ENCODE assay signal across 1 cellular context in the genomic region with DNA sequence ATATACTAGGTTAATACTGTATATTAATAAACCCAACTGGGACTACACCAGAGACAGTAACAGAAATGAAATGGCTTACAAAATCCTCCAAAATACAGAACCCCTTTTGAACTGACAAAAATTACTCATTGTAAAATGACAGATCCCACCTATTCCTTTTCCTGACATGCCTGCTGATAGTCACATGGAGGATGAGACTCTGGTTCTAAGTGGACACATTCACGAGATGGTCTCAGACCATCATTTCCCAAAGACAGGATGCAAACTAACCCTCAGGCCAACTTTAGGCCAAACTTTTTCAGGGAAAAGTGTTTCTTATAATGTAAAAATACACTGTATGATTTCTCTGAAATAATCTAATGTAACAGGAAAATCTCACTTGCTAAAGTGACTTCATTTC.
TF ChIP-seq lines count a peak whose summit lies in the region.

No MANE protein-coding gene starts in this region.

TF ChIP-seq in A549, 52 proteins besides CTCF, POLR2A, EP300 and RAD21 (continued from another document):
- TF ChIP-seq, protein P1, sequence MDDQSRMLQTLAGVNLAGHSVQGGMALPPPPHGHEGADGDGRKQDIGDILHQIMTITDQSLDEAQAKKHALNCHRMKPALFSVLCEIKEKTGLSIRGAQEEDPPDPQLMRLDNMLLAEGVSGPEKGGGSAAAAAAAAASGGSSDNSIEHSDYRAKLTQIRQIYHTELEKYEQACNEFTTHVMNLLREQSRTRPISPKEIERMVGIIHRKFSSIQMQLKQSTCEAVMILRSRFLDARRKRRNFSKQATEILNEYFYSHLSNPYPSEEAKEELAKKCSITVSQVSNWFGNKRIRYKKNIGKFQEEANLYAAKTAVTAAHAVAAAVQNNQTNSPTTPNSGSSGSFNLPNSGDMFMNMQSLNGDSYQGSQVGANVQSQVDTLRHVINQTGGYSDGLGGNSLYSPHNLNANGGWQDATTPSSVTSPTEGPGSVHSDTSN (IDR thresholded peaks at IDR 0.05), result no peak
- TF ChIP-seq BHLHE40 (IDR thresholded peaks at IDR 0.05; ENCODE audit: low read depth, low read length), result no peak
- TF ChIP-seq, protein P2, sequence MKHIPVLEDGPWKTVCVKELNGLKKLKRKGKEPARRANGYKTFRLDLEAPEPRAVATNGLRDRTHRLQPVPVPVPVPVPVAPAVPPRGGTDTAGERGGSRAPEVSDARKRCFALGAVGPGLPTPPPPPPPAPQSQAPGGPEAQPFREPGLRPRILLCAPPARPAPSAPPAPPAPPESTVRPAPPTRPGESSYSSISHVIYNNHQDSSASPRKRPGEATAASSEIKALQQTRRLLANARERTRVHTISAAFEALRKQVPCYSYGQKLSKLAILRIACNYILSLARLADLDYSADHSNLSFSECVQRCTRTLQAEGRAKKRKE (CRISPR knock-in tag; IDR thresholded peaks at IDR 0.05; ENCODE audit: low read depth), result no peak
- no peak for TF ChIP-seq RCOR1 (IDR thresholded peaks at IDR 0.05; ENCODE audit: low read depth, low read length)
- no peak for TF ChIP-seq MYC (IDR thresholded peaks at IDR 0.05; ENCODE audit: borderline replicate concordance, low read length)
- no peak for TF ChIP-seq MAZ (IDR thresholded peaks at IDR 0.05; ENCODE audit: borderline replicate concordance, low read depth, low read length)
- no peak for TF ChIP-seq HDAC2 (IDR thresholded peaks at IDR 0.05)
- TF ChIP-seq CHD4 (IDR thresholded peaks at IDR 0.05; ENCODE audit: borderline replicate concordance), result no peak
- TF ChIP-seq, protein P3, sequence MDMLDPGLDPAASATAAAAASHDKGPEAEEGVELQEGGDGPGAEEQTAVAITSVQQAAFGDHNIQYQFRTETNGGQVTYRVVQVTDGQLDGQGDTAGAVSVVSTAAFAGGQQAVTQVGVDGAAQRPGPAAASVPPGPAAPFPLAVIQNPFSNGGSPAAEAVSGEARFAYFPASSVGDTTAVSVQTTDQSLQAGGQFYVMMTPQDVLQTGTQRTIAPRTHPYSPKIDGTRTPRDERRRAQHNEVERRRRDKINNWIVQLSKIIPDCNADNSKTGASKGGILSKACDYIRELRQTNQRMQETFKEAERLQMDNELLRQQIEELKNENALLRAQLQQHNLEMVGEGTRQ (IDR thresholded peaks at IDR 0.05), result no peak
- TF ChIP-seq JUNB (IDR thresholded peaks at IDR 0.05), result no peak
- TF ChIP-seq NPAS2 (CRISPR knock-in tag; IDR thresholded peaks at IDR 0.05; ENCODE audit: borderline replicate concordance), result no peak
- no peak for TF ChIP-seq TFCP2L1 (CRISPR knock-in tag; IDR thresholded peaks at IDR 0.05)
